In genomic region chr13:30216111-30216510, GRCh38 we compare ENCODE assay signal across 1 cellular context.
TF ChIP-seq lines count a peak whose summit lies in the region.

No MANE protein-coding gene starts in this region.

TF ChIP-seq in HepG2, 621 proteins besides CTCF, POLR2A, EP300 and RAD21:
- TF ChIP-seq BRD4 (CRISPR knock-in tag; IDR thresholded peaks at IDR 0.05) (no peak), STAG1 (CRISPR knock-in tag; IDR thresholded peaks at IDR 0.05) (peak; percentile 55)
TF ChIP-seq in HepG2: peak in this region for 1.
